Comparison of ENCODE assay signal across 1 cellular context in the genomic region with DNA sequence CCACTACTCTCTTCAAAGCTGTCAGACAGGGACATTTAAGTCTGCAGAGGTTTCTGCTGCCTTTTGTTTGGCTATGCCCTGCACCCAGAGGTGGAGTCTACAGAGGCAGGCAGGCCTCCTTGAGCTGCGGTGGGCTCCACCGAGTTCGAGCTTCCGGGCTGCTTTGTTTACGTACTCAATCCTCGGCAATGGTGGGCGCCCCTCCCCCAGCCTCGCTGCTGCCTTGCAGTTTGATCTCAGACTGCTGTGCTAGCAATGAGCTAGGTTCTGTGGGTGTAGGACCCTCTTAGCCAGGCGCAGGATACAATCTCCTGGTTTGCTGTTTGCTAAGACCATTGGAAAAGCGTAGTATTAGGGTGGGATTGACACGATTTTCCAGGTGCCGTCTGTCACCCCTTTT.
TF ChIP-seq lines count a peak whose summit lies in the region.

No MANE protein-coding gene starts in this region.

TF ChIP-seq in HepG2, 621 proteins besides CTCF, POLR2A, EP300 and RAD21:
- TF ChIP-seq, protein P1, sequence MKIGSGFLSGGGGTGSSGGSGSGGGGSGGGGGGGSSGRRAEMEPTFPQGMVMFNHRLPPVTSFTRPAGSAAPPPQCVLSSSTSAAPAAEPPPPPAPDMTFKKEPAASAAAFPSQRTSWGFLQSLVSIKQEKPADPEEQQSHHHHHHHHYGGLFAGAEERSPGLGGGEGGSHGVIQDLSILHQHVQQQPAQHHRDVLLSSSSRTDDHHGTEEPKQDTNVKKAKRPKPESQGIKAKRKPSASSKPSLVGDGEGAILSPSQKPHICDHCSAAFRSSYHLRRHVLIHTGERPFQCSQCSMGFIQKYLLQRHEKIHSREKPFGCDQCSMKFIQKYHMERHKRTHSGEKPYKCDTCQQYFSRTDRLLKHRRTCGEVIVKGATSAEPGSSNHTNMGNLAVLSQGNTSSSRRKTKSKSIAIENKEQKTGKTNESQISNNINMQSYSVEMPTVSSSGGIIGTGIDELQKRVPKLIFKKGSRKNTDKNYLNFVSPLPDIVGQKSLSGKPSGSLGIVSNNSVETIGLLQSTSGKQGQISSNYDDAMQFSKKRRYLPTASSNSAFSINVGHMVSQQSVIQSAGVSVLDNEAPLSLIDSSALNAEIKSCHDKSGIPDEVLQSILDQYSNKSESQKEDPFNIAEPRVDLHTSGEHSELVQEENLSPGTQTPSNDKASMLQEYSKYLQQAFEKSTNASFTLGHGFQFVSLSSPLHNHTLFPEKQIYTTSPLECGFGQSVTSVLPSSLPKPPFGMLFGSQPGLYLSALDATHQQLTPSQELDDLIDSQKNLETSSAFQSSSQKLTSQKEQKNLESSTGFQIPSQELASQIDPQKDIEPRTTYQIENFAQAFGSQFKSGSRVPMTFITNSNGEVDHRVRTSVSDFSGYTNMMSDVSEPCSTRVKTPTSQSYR (CRISPR knock-in tag; IDR thresholded peaks at IDR 0.05; ENCODE audit: borderline replicate concordance), result peak; percentile 54; the same call in 1 of the 2 replicates
